Comparison of ENCODE assay signal across 8 cellular contexts in genomic region chr16:19523559-19524355, GRCh38. TPM values are rescaled to one million over a fixed set of nuclear protein-coding genes. Genes with fewer than 3 reads are reported as not detected.
DNase-seq lines count a peak whose midpoint lies in the region; ATAC-seq and TF ChIP-seq lines count a peak whose summit lies in the region.

TSS of gene CCP110 (plus strand) at chr16:19523942. CDS start at chr16:19527882, 3,940 bp downstream.

- TF ChIP-seq CTCF in activated B cell treated with CpG ODN at 0.5 μM for 24 hours (IDR thresholded peaks at IDR 0.05) (no peak), smooth muscle cell (IDR thresholded peaks at IDR 0.05; ENCODE audit: borderline replicate concordance, insufficient read depth, poor library complexity, severe bottlenecking) (no peak)

- POLR2A ChIA-PET in activated B cell treated with CpG ODN at 0.5 μM for 24 hours (lab: Charles Lee) = interaction anchor here (0.5 to 2.8 kb wide), 10 partner anchors 11 to 733 kb away, joined by 3 to 52 read pairs (median 4); partner anchors contain the start of genes ARL6IP1, COQ7, IQCK and KNOP1

- no peaks in the 10 kb centered on the region for H3K9me3 ChIP-seq in smooth muscle cell (replicated peaks; ENCODE audit: low read depth)

- peaks cover 16% of the 10 kb centered on the region for H3K79me2 ChIP-seq in smooth muscle cell (ENCODE audit: low read depth)

- H3K27ac ChIP-seq in caudate nucleus (ENCODE audit: low read depth, low read length) (peak within 1 kb of the TSS; percentile 91), smooth muscle cell (ENCODE audit: low read depth) (peak within 1 kb of the TSS; percentile 5)

- H3K27me3 Mint-ChIP-seq in activated B cell treated with CpG ODN at 0.5 μM for 24 hours = no peaks in the 10 kb centered on the region
- peaks cover 0 to 7% (median 6%) of the 10 kb centered on the region in 3 donors for H3K27me3 Mint-ChIP-seq in immature natural killer cell (ENCODE audit: low read depth in 3 of 3)

- H3K36me3 ChIP-seq in smooth muscle cell (ENCODE audit: low read depth) = peaks cover 6% of the 10 kb centered on the region

- 2% methylated on average over 48 of the region's 51 CpGs for WGBS in smooth muscle cell (ENCODE audit: low lambda C conversion rate)

- H3K4me1 Mint-ChIP-seq in activated B cell treated with CpG ODN at 0.5 μM for 24 hours = peaks cover 43% of the 10 kb centered on the region
- peaks cover 45 to 59% of the 10 kb centered on the region in 2 donors for H3K4me1 Mint-ChIP-seq in immature natural killer cell

- peak; percentile 97 for DNase-seq in AG08395 (ENCODE audit: low spot score)
- DNase-seq in NCI-H345 (lab: John Stamatoyannopoulos, UW) = peak; percentile 97
- DNase-seq in activated B cell treated with CpG ODN at 0.5 μM for 24 hours = peak; percentile 86
- DNase-seq in caudate nucleus (lab: John Stamatoyannopoulos, UW) = peak; percentile 55 to 99 (median 97)
- peak; percentile 88 to 90 (median 89) for DNase-seq in immature natural killer cell
- peak; percentile 74 for DNase-seq in smooth muscle cell (lab: John Stamatoyannopoulos, UW; ENCODE audit: unreplicated experiment)

- intact Hi-C loops in activated B cell treated with CpG ODN at 0.5 μM for 24 hours (cut with micrococcal nuclease) = loop anchor here (1.0 to 5.0 kb wide), 9 partner anchors 35 to 1217 kb away; partner anchors contain the start of genes ARL6IP1, COQ7, IQCK and KNOP1

- peak within 1 kb of the TSS; percentile 52 for H3K9ac ChIP-seq in smooth muscle cell (ENCODE audit: low read depth)

- H3K36me3 Mint-ChIP-seq in activated B cell treated with CpG ODN at 0.5 μM for 24 hours (ENCODE audit: low read depth) (peaks cover 13% of the 10 kb centered on the region), immature natural killer cell (peaks cover 0 to 7% (median 4%) of the 10 kb centered on the region in 3 donors)

- CTCF ChIA-PET in activated B cell treated with CpG ODN at 0.5 μM for 24 hours (lab: Charles Lee) = interaction anchor here (0.6 to 2.0 kb wide), 6 partner anchors 10 to 32 kb away, joined by 3 to 7 read pairs (median 3); partner anchors contain the start of gene VPS35L

- peaks cover 12% of the 10 kb centered on the region for H3F3A ChIP-seq in smooth muscle cell (ENCODE audit: low read depth)

- H3K4me3 ChIP-seq in smooth muscle cell = peak within 1 kb of the TSS; percentile 87

- H3K9me3 Mint-ChIP-seq in activated B cell treated with CpG ODN at 0.5 μM for 24 hours (no peaks in the 10 kb centered on the region), immature natural killer cell (no peaks in the 10 kb centered on the region)

- no peaks in the 10 kb centered on the region for H3K27me3 ChIP-seq in smooth muscle cell (ENCODE audit: low read depth)

- H3K4me2 ChIP-seq in smooth muscle cell = peak within 1 kb of the TSS; percentile 95

- peaks cover 11% of the 10 kb centered on the region for H3K4me1 ChIP-seq in smooth muscle cell (ENCODE audit: low read depth)

- H3K27ac Mint-ChIP-seq in activated B cell treated with CpG ODN at 0.5 μM for 24 hours (peak within 1 kb of the TSS; percentile 92), immature natural killer cell (peak within 1 kb of the TSS; percentile 68 to 94 (median 91))

- H4K20me1 ChIP-seq in smooth muscle cell (ENCODE audit: low read depth) = peaks cover 9% of the 10 kb centered on the region

- peak within 1 kb of the TSS; percentile 85 for H2AFZ ChIP-seq in smooth muscle cell (ENCODE audit: low read depth)

- peak within 1 kb of the TSS; percentile 98 for H3K4me3 Mint-ChIP-seq in activated B cell treated with CpG ODN at 0.5 μM for 24 hours
- peak within 1 kb of the TSS; percentile 93 to 100 (median 97) for H3K4me3 Mint-ChIP-seq in immature natural killer cell

- ATAC-seq in GM19023 (IDR thresholded peaks at IDR 0.05; ENCODE audit: unreplicated experiment) (peak; percentile 63), HG03196 (IDR thresholded peaks at IDR 0.05; ENCODE audit: unreplicated experiment) (peak; percentile 64), activated B cell treated with CpG ODN at 0.5 μM for 24 hours (ENCODE audit: low read depth) (peak; percentile 83)

RNA-seq across cellular contexts. Expression of gene CCP110, which starts in this region (rescaled TPM):
- total RNA-seq in activated B cell treated with CpG ODN at 0.5 μM for 24 hours = 11.3 and 12.7 TPM in 2 replicates
- 10 to 100 TPM in 1 of 3 donors, 1 to 10 TPM in 2; 7.5 to 10.1 (median 9.4) TPM for polyA plus RNA-seq in immature natural killer cell
- 9.3 and 11.7 TPM in 2 replicates for total RNA-seq in smooth muscle cell
- polyA plus RNA-seq in smooth muscle cell = 6.2 and 7.9 TPM in 2 replicates

Comparison
In these comparisons a context has a peak if more than half of its experiments do, and no peak if none do; other contexts are left out.
1. Peak in every context shown above with its lines: DNase-seq, ATAC-seq, H3K4me3 ChIP-seq and H3K27ac ChIP-seq.